In the genomic region with DNA sequence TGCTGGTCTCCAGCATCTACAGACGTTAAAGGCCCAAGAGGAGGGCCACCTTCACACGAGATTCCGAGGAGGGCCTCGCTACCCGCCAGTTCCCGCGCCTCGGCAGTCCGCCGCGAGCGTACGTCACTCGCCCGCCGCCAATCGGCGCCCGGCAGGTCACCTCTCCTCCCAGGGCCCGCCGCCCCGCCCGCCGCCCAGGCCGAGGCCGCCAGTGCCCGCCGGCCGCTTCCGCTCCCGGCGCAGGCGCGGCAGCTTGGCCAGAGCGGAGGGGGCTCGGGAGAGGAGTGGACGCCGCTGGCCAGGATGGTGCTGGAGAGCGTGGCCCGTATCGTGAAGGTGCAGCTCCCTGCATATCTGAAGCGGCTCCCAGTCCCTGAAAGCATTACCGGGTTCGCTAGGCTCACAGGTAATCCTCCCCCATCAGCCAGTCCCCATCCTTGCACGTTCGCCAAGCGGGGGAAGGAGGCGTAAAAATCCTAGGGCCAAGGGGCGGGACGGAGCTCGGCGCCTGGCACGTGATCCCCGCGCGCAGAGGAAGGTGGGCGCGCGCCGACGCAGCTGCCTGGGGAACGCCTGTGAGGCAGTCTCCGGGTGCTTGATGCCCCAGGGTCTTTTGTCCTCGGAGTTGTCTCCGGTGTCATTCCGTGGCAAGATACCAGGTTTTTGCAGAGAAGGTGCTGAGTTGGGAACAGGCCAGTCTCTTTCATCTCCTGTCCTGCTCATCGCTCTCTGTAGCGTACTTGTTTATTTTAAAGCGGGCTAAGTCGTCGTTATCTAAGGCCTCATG, we compare ENCODE assay signal across 8 cellular contexts. TPM values are rescaled to one million over a fixed set of nuclear protein-coding genes. Genes with fewer than 3 reads are reported as not detected.
DNase-seq lines count a peak whose midpoint lies in the region; ATAC-seq and TF ChIP-seq lines count a peak whose summit lies in the region.

A gene with protein sequence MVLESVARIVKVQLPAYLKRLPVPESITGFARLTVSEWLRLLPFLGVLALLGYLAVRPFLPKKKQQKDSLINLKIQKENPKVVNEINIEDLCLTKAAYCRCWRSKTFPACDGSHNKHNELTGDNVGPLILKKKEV (plus strand): TSS at position 211 of the 787 bp plus-strand sequence. CDS start 93 bp downstream, at position 304.

- POLR2A ChIA-PET in PC-9 (lab: Charles Lee; ENCODE audit: unreplicated experiment) = interaction anchor here (0.5 to 1.7 kb wide), 4 partner anchors 22 to 420 kb away, joined by 3 to 38 read pairs (median 12); a partner anchor contains a TSS

- H3K27ac ChIP-seq in PC-9 = peak within 1 kb of the TSS; percentile 94
- H3K27ac ChIP-seq in mucosa of rectum (ENCODE audit: low read depth in 2 of 2, low read length in 2 of 2) = peak within 1 kb of the TSS; percentile 95 to 99

- H4K20me1 ChIP-seq in PC-9 (ENCODE audit: insufficient read depth) = no peaks in the 10 kb centered on the region

- H3K27me3 ChIP-seq in PC-9 (ENCODE audit: insufficient read depth, low read depth) (no peaks in the 10 kb centered on the region), mucosa of rectum (ENCODE audit: control insufficient read depth in 2 of 2, insufficient read depth in 2 of 2, low read length in 2 of 2) (no peaks in the 10 kb centered on the region)

- H3K4me1 ChIP-seq in PC-9 (replicated peaks; ENCODE audit: insufficient read depth) (peaks cover 34% of the 10 kb centered on the region), mucosa of rectum (ENCODE audit: control insufficient read depth in 2 of 2, insufficient read depth in 2 of 2, low read length in 2 of 2) (peaks cover 4 to 6% of the 10 kb centered on the region in 2 donors)

- H3K4me2 ChIP-seq in PC-9 = peak within 1 kb of the TSS; percentile 96

- intact Hi-C loops in PC-9 (cut with micrococcal nuclease; ENCODE audit: unreplicated experiment) = loop anchor here (1.0 to 2.0 kb wide), 4 partner anchors 41 to 368 kb away; a partner anchor contains a TSS

- peak; percentile 89 for ATAC-seq in GM21723 (IDR thresholded peaks at IDR 0.05; ENCODE audit: unreplicated experiment)

- H3K9me3 ChIP-seq in PC-9 (ENCODE audit: insufficient read depth, low read depth) (no peaks in the 10 kb centered on the region), mucosa of rectum (ENCODE audit: control insufficient read depth in 2 of 2, low read length in 2 of 2) (no peaks in the 10 kb centered on the region)

- TF ChIP-seq CTCF in PC-9 (conservative IDR thresholded peaks at IDR 0.05) = no peak
- TF ChIP-seq CTCF in epithelial cell of proximal tubule (conservative IDR thresholded peaks at IDR 0.05; ENCODE audit: low read depth, low read length) = no peak

- H2AFZ ChIP-seq in PC-9 = peak within 1 kb of the TSS; percentile 89

- CTCF ChIA-PET in PC-9 (lab: Charles Lee) = no interaction called here

- BruUV-seq in PC-9 (replicated peaks; lab: Mats Ljungman, UMichigan) = TSS peak; percentile 51

- H3F3A ChIP-seq in PC-9 (ENCODE audit: insufficient read depth, low read depth) = peaks cover 15% of the 10 kb centered on the region; the same call in 1 of the 2 replicates

- DNase-seq in DMS53 treated with DMSO at 0.1 percent for 48 hours (lab: John Stamatoyannopoulos, UW; ENCODE audit: unreplicated experiment) (peak; percentile 75), KBM-7 (peak; percentile 97), PC-9 (peak; percentile 80 to 89), epithelial cell of proximal tubule (ENCODE audit: low read depth) (peak; percentile 37)
- peak; percentile 90 for DNase-seq in activated T-cell treated with anti-CD3 and anti-CD28 coated beads, Interleukin-2, amount 50 U/mL, for 1 hour
- peak; percentile 70 to 86 for DNase-seq in stimulated activated CD8-positive, alpha-beta memory T cell treated with anti-CD3 and anti-CD28 coated beads, Interleukin-4, amount 100 ng/mL, for 4 hours (ENCODE audit: low read depth in 2 of 2, low spot score in 1 of 2)

- H3K4me3 ChIP-seq in PC-9 (peak within 1 kb of the TSS; percentile 80), epithelial cell of proximal tubule (ENCODE audit: low read depth, low read length) (peak within 1 kb of the TSS; percentile 81), mucosa of rectum (ENCODE audit: low read length in 2 of 2) (peak within 1 kb of the TSS; percentile 95)

- peak within 1 kb of the TSS; percentile 88 to 95 for H3K9ac ChIP-seq in mucosa of rectum (ENCODE audit: low read depth in 1 of 2, low read length in 2 of 2)

- in situ Hi-C loops in KBM-7 (cut with MboI; ENCODE audit: low pct_unique_long_range_greater_than_20kb, low sequenced_read_pairs) = no loop called here

- no peaks in the 10 kb centered on the region for H3K9me2 ChIP-seq in PC-9 (ENCODE audit: insufficient read depth)

- H3K36me3 ChIP-seq in PC-9 (ENCODE audit: low read depth) (no peaks in the 10 kb centered on the region; the same call in 1 of the 2 replicates), mucosa of rectum (ENCODE audit: control insufficient read depth in 2 of 2, insufficient read depth in 2 of 2, low read length in 2 of 2) (no peaks in the 10 kb centered on the region)

- peaks cover 61% of the 10 kb centered on the region for H3K79me2 ChIP-seq in PC-9 (ENCODE audit: low read depth)

RNA-seq across cellular contexts. Expression of the gene that starts here (rescaled TPM):
- 23.1 and 26.9 TPM in 2 replicates for total RNA-seq in PC-9 (2021)
- 29.2 and 29.9 TPM in 2 replicates for total RNA-seq in epithelial cell of proximal tubule

Comparison
In these comparisons a context has a peak if more than half of its experiments do, and no peak if none do; other contexts are left out.
1. Peak in every context shown above with its lines: DNase-seq, ATAC-seq, H3K4me3 ChIP-seq and H3K27ac ChIP-seq.
2. DNase-seq: peak in every context shown above with its lines; median percentile 97 in KBM-7; 90 in activated T-cell treated with anti-CD3 and anti-CD28 coated beads, Interleukin-2, amount 50 U/mL, for 1 hour; 84 in PC-9; 78 in stimulated activated CD8-positive, alpha-beta memory T cell treated with anti-CD3 and anti-CD28 coated beads, Interleukin-4, amount 100 ng/mL, for 4 hours; 75 in DMS53 treated with DMSO at 0.1 percent for 48 hours; 37 in epithelial cell of proximal tubule.